ENCODE assay signal across 16 cellular contexts in the genomic region with DNA sequence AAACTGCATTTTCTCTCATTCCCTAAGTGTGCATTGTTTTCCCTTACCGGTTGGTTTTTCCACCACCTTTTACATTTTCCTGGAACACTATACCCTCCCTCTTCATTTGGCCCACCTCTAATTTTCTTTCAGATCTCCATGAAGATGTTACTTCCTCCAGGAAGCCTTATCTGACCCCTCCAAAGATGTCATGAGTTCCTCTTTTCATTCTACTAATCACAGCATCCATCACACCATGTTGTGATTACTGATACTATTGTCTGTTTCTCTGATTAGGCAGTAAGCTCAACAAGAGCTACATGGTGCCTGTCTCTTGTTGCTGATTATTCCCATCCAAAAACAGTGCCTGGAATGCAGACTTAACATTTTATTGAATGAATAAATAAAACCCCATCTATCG. TPM values are rescaled to one million over a fixed set of nuclear protein-coding genes. Genes with fewer than 3 reads are reported as not detected.
DNase-seq lines count a peak whose midpoint lies in the region; ATAC-seq, FAIRE-seq and TF ChIP-seq lines count a peak whose summit lies in the region.
"Had no signal": no experiment of that assay in that cellular context is flagged by ENCODE, and none has a peak within 500 bp of the region (broad histone marks: within the 10 kb centered on the region; RNA-seq: fewer than 3 reads in every experiment).

No MANE protein-coding gene starts in this region.

- H3K27ac ChIP-seq in K562 (ENCODE audit: extremely low read depth, low read depth, low read length) (no peak overlapping the region), mesendoderm (ENCODE audit: low read depth, low read length) (no peak overlapping the region)
- H3K27ac ChIP-seq: BLaER1 had no signal

- H2AFZ ChIP-seq in K562 (ENCODE audit: low read depth, low read length): no peak overlapping the region

- DNase-seq in OCI-M1 (lab: John Stamatoyannopoulos, UW): peak; percentile 77
- DNase-seq in K562 (ENCODE audit: extremely low read depth in 1 of 4, low spot score in 3 of 4): peak in 1 of 4 experiments; percentile 23
- peak; percentile 91 for DNase-seq in mesendoderm
- no peak for DNase-seq in posterior vena cava (ENCODE audit: low spot score)
- no peak for DNase-seq in activated CD8-positive, alpha-beta memory T cell treated with anti-CD3 and anti-CD28 coated beads, Interleukin-2, amount 50 U/mL, for 4 hours
- DNase-seq: AML-193; CD8-positive, alpha-beta memory T cell; DMS53; GF-D8; HCEC 1CT; HFFc6; IMR-90 had no signal

- H3K4me2 ChIP-seq in K562 (ENCODE audit: insufficient read depth, low read length) (no peak overlapping the region), mesendoderm (ENCODE audit: low read length) (no peak overlapping the region)
- H3K4me2 ChIP-seq: BLaER1 had no signal

- no peak overlapping the region for H4K8ac ChIP-seq in mesendoderm (ENCODE audit: low read depth, low read length)

- no peak overlapping the region for H2AK5ac ChIP-seq in mesendoderm (ENCODE audit: low read length)

- H4K20me1 ChIP-seq in K562 (replicated peaks; ENCODE audit: control insufficient read depth, insufficient read depth, low read length): no peaks in the 10 kb centered on the region
- H4K20me1 ChIP-seq: BLaER1 had no signal

- no peak for TF ChIP-seq RAD21 in K562 (CRISPR knock-in tag; conservative IDR thresholded peaks at IDR 0.05 in 1 of 2, IDR thresholded peaks at IDR 0.05 in 1 of 2)

- H3K36me3 ChIP-seq in K562 (ENCODE audit: control insufficient read depth, insufficient read depth, low read length): no peaks in the 10 kb centered on the region
- no peaks in the 10 kb centered on the region for H3K36me3 ChIP-seq in mesendoderm (ENCODE audit: control insufficient read depth, insufficient read depth, low read length)
- H3K36me3 ChIP-seq: BLaER1 had no signal

- H2BK15ac ChIP-seq in mesendoderm (replicated peaks; ENCODE audit: low read depth): no peak overlapping the region

- no TSS peak for BruUV-seq in K562 (replicated peaks; lab: Mats Ljungman, UMichigan)

- H3K18ac ChIP-seq in mesendoderm (ENCODE audit: low read length): no peak overlapping the region

- H3K27me3 ChIP-seq in K562 (ENCODE audit: control insufficient read depth in 2 of 2, insufficient read depth in 2 of 2, low read length in 2 of 2) (no peaks in the 10 kb centered on the region), mesendoderm (ENCODE audit: insufficient read depth, low read length, poor library complexity) (no peaks in the 10 kb centered on the region)
- H3K27me3 ChIP-seq: BLaER1 had no signal

- TF ChIP-seq CTCF in K562 (IDR thresholded peaks at IDR 0.05 in 2 of 3, conservative IDR thresholded peaks at IDR 0.05 in 1 of 3; ENCODE audit: insufficient read depth in 2 of 3, low read depth in 1 of 3, low read length in 3 of 3): no peak

- TF ChIP-seq POLR2A in K562 (conservative IDR thresholded peaks at IDR 0.05): no peak

- H2BK120ac ChIP-seq in mesendoderm (ENCODE audit: low read depth, low read length): no peak overlapping the region

- FAIRE-seq in K562 (lab: Jason Lieb, UNC): no peak
- FAIRE-seq: GM19239 had no signal

- no peak overlapping the region for H3K9ac ChIP-seq in K562 (ENCODE audit: insufficient read depth in 1 of 2, low read depth in 2 of 2, low read length in 2 of 2)
- H3K9ac ChIP-seq in mesendoderm (ENCODE audit: low read length): no peak overlapping the region
- H3K9ac ChIP-seq: BLaER1 had no signal

- CTCF ChIA-PET in K562 (lab: Yijun Ruan, JAX; ENCODE audit: low intra/inter-chr PET ratio): no interaction called here

- H3K56ac ChIP-seq in mesendoderm (ENCODE audit: low read length): no peak overlapping the region

- H3K9me3 ChIP-seq in K562 (replicated peaks; ENCODE audit: control insufficient read depth, insufficient read depth, low read depth, low read length): no peaks in the 10 kb centered on the region
- H3K9me3 ChIP-seq: BLaER1 had no signal

- TF ChIP-seq EP300 in K562 (IDR thresholded peaks at IDR 0.05; ENCODE audit: low read length): peak; percentile 59

- intact Hi-C loops in K562 (cut with micrococcal nuclease) (loop anchor here (5.0 kb wide), 1 partner anchor 91 kb away; no protein-coding TSS in a partner anchor), posterior vena cava (cut with DNase I) (no loop called here)

- H3K79me1 ChIP-seq in mesendoderm (ENCODE audit: low read length): no peaks in the 10 kb centered on the region

- no peak overlapping the region for H2BK5ac ChIP-seq in mesendoderm (ENCODE audit: low read length)

- H3K23ac ChIP-seq in mesendoderm (ENCODE audit: low read length): no peak overlapping the region

- H3K79me2 ChIP-seq in K562 (ENCODE audit: control insufficient read depth, insufficient read depth, low read length) (no peaks in the 10 kb centered on the region), mesendoderm (ENCODE audit: control insufficient read depth, insufficient read depth, low read length) (no peaks in the 10 kb centered on the region)

- in situ Hi-C loops in K562 (cut with MboI): no loop called here

- H4K5ac ChIP-seq in mesendoderm (ENCODE audit: low read length): no peak overlapping the region

- ATAC-seq in K562 (no peak), GM21737 (IDR thresholded peaks at IDR 0.05; ENCODE audit: unreplicated experiment) (no peak)

- H3K4ac ChIP-seq in mesendoderm (ENCODE audit: low read depth, low read length): no peak overlapping the region

- 14% methylated on average over 2 of the region's 2 CpGs for WGBS in K562 (ENCODE audit: insufficient coverage, low coverage, missing lambda C conversion rate)
- WGBS in mesendoderm (ENCODE audit: extremely low coverage, insufficient coverage, low lambda C conversion rate): no CpG with 5 or more reads among the region's 2 CpGs

- no peak overlapping the region for H3K4me3 ChIP-seq in K562
- H3K4me3 ChIP-seq in mesendoderm (ENCODE audit: low read length): no peak overlapping the region
- H3K4me3 ChIP-seq: BLaER1 had no signal

- peaks cover 0 to 13% of the 10 kb centered on the region in 2 experiments; a peak in 2 of 5 replicates for H3K4me1 ChIP-seq in K562 (replicated peaks in 1 of 2; ENCODE audit: control insufficient read depth in 2 of 2, insufficient read depth in 2 of 2, low read length in 2 of 2)
- H3K4me1 ChIP-seq in mesendoderm (ENCODE audit: control insufficient read depth, low read depth, low read length): peaks cover 5% of the 10 kb centered on the region
- H3K4me1 ChIP-seq: BLaER1 had no signal

- no peaks in the 10 kb centered on the region for H3K9me1 ChIP-seq in K562 (ENCODE audit: control insufficient read depth, insufficient read depth, low read length)

- POLR2A ChIA-PET in K562 (lab: Yijun Ruan, JAX): no interaction called here

RNA-seq across cellular contexts. Expression of a gene that starts 2.9 kb away (rescaled TPM):
- total RNA-seq in K562 (2011; cell fraction: chromatin; rRNA removed; ENCODE audit: low replicate concordance): not detected in 2 replicates
- not detected in 2 replicates for total RNA-seq in K562 (2011; cell fraction: nucleolus; rRNA removed)
- not detected in 2 replicates for total RNA-seq in K562 (2011; cell fraction: nucleoplasm; rRNA removed)
- total RNA-seq in K562 (2014; rRNA removed) (2.3 and 3.0 TPM in 2 replicates), K562 (2014; rRNA removed; fragmentation: Illumina TruSeq; extraction: Trizol) (5.4 and 5.5 TPM in 2 replicates), K562 (2015; rRNA removed; fragmentation: Illumina TruSeq; extraction: Trizol) (4.7 and 6.2 TPM in 2 replicates), K562 (2021) (2.8 and 2.9 TPM in 2 replicates), posterior vena cava (not detected)
- polyA plus RNA-seq in K562 (2011; rRNA removed) (0.22 and 0.47 TPM in 2 replicates), K562 (2014; fragmentation: Illumina TruSeq; extraction: Trizol) (1.8 and 2.5 TPM in 2 replicates), K562 (2014; fragmentation: Nextera tagmentation; extraction: Ambion mirVana) (1 to 10 TPM; 4.6 to 6.0 TPM), K562 (2014; rRNA removed) (2.0 and 2.9 TPM in 2 replicates)
- polyA plus RNA-seq in K562 (2011; cell fraction: cytosol; rRNA removed): 0.22 and 0.32 TPM in 2 replicates
- polyA plus RNA-seq in K562 (2011; cell fraction: nucleus; rRNA removed): 0.14 and 0.15 TPM in 2 replicates
- polyA plus RNA-seq in K562 (2012): 6.2 and 9.5 TPM in 2 replicates
- polyA minus RNA-seq in K562 (2011; rRNA and poly(A)+ RNA removed): 0.21 and 0.67 TPM in 2 replicates
- polyA minus RNA-seq in K562 (2011; cell fraction: cytosol; rRNA and poly(A)+ RNA removed): 20.2 TPM in 1 of 2 replicates, not detected in the other
- polyA minus RNA-seq in K562 (2011; cell fraction: nucleus; rRNA and poly(A)+ RNA removed): not detected in 2 replicates
- 9.5 TPM for polyA plus RNA-seq in mesendoderm (2013, experiment 1 of 2)
- polyA plus RNA-seq in mesendoderm (2013, experiment 2 of 2): 10.3 TPM
- total RNA-seq: CD8-positive, alpha-beta memory T cell had no signal
- polyA plus RNA-seq: CD8-positive, alpha-beta memory T cell had no signal

RNA-seq across cellular contexts. Expression of a gene that starts 29.1 kb away (rescaled TPM):
- not detected in 2 replicates for total RNA-seq in K562 (2011; cell fraction: chromatin; rRNA removed; ENCODE audit: low replicate concordance)
- not detected in 2 replicates for total RNA-seq in K562 (2011; cell fraction: nucleolus; rRNA removed)
- total RNA-seq in K562 (2011; cell fraction: nucleoplasm; rRNA removed): not detected in 2 replicates
- total RNA-seq in K562 (2014; rRNA removed) (0.12 TPM in 1 of 2 replicates, not detected in the other), K562 (2014; rRNA removed; fragmentation: Illumina TruSeq; extraction: Trizol) (0.18 and 0.38 TPM in 2 replicates), K562 (2015; rRNA removed; fragmentation: Illumina TruSeq; extraction: Trizol) (0.14 and 0.30 TPM in 2 replicates), K562 (2021) (18.5 and 24.2 TPM in 2 replicates), posterior vena cava (1 to 10 TPM in 1 of 2 donors, under 1 TPM in 1; 0.43 to 7.2 TPM)
- polyA plus RNA-seq in K562 (2011; rRNA removed) (not detected in 2 replicates), K562 (2014; fragmentation: Illumina TruSeq; extraction: Trizol) (0.40 TPM in 1 of 2 replicates, not detected in the other), K562 (2014; fragmentation: Nextera tagmentation; extraction: Ambion mirVana) (under 1 TPM; 0.04 to 0.20 TPM), K562 (2014; rRNA removed) (0.07 and 0.37 TPM in 2 replicates)
- 0.09 TPM in 1 of 2 replicates, not detected in the other for polyA plus RNA-seq in K562 (2011; cell fraction: cytosol; rRNA removed)
- polyA plus RNA-seq in K562 (2011; cell fraction: nucleus; rRNA removed): 0.22 TPM in 1 of 2 replicates, not detected in the other
- 0.25 and 0.83 TPM in 2 replicates for polyA plus RNA-seq in K562 (2012)
- polyA minus RNA-seq in K562 (2011; rRNA and poly(A)+ RNA removed): 0.15 TPM in 1 of 2 replicates, not detected in the other
- 49.8 TPM in 1 of 2 replicates, not detected in the other for polyA minus RNA-seq in K562 (2011; cell fraction: cytosol; rRNA and poly(A)+ RNA removed)
- polyA minus RNA-seq in K562 (2011; cell fraction: nucleus; rRNA and poly(A)+ RNA removed): not detected in 2 replicates
- polyA plus RNA-seq in mesendoderm (2013, experiment 1 of 2): 0.56 TPM
- 0.53 TPM for polyA plus RNA-seq in mesendoderm (2013, experiment 2 of 2)
- total RNA-seq: CD8-positive, alpha-beta memory T cell; H4; HFFc6; IMR-90 had no signal
- polyA plus RNA-seq: CD8-positive, alpha-beta memory T cell; IMR-90 had no signal

RNA-seq across cellular contexts. Expression of a gene that starts 48.4 kb away (rescaled TPM):
- total RNA-seq in K562 (2011; cell fraction: chromatin; rRNA removed; ENCODE audit: low replicate concordance): not detected in 2 replicates
- not detected in 2 replicates for total RNA-seq in K562 (2011; cell fraction: nucleolus; rRNA removed)
- total RNA-seq in K562 (2011; cell fraction: nucleoplasm; rRNA removed): not detected in 2 replicates
- not detected in 2 replicates for total RNA-seq in K562 (2014; rRNA removed)
- total RNA-seq in K562 (2014; rRNA removed; fragmentation: Illumina TruSeq; extraction: Trizol): 0.06 TPM in 1 of 2 replicates, not detected in the other
- total RNA-seq in K562 (2015; rRNA removed; fragmentation: Illumina TruSeq; extraction: Trizol): not detected in 2 replicates
- total RNA-seq in K562 (2021): 0.07 TPM in 1 of 2 replicates, not detected in the other
- not detected in 2 replicates for polyA plus RNA-seq in K562 (2011; rRNA removed)
- not detected in 2 replicates for polyA plus RNA-seq in K562 (2011; cell fraction: cytosol; rRNA removed)
- polyA plus RNA-seq in K562 (2011; cell fraction: nucleus; rRNA removed): not detected in 2 replicates
- 0.06 and 0.10 TPM in 2 replicates for polyA plus RNA-seq in K562 (2012)
- not detected in 2 replicates for polyA plus RNA-seq in K562 (2014; fragmentation: Illumina TruSeq; extraction: Trizol)
- polyA plus RNA-seq in K562 (2014; fragmentation: Nextera tagmentation; extraction: Ambion mirVana): under 1 TPM; 0.10 to 0.15 TPM
- polyA plus RNA-seq in K562 (2014; rRNA removed): 0.13 TPM in 1 of 2 replicates, not detected in the other
- 0.11 TPM in 1 of 2 replicates, not detected in the other for polyA minus RNA-seq in K562 (2011; rRNA and poly(A)+ RNA removed)
- not detected in 2 replicates for polyA minus RNA-seq in K562 (2011; cell fraction: cytosol; rRNA and poly(A)+ RNA removed)
- not detected in 2 replicates for polyA minus RNA-seq in K562 (2011; cell fraction: nucleus; rRNA and poly(A)+ RNA removed)
- polyA plus RNA-seq in mesendoderm (2013, experiment 1 of 2): not detected
- not detected for polyA plus RNA-seq in mesendoderm (2013, experiment 2 of 2)
- total RNA-seq in posterior vena cava: not detected
- total RNA-seq: CD8-positive, alpha-beta memory T cell; H4; HFFc6; IMR-90 had no signal
- polyA plus RNA-seq: CD8-positive, alpha-beta memory T cell; IMR-90 had no signal

Comparison
In these comparisons a context has a peak if more than half of its experiments do, and no peak if none do; other contexts are left out.
1. DNase-seq: peak in OCI-M1 (single experiment) and mesendoderm (single experiment); none in posterior vena cava (single experiment) and activated CD8-positive, alpha-beta memory T cell treated with anti-CD3 and anti-CD28 coated beads, Interleukin-2, amount 50 U/mL, for 4 hours (single experiment).